ENCODE assay signal across 15 cellular contexts in the genomic region with DNA sequence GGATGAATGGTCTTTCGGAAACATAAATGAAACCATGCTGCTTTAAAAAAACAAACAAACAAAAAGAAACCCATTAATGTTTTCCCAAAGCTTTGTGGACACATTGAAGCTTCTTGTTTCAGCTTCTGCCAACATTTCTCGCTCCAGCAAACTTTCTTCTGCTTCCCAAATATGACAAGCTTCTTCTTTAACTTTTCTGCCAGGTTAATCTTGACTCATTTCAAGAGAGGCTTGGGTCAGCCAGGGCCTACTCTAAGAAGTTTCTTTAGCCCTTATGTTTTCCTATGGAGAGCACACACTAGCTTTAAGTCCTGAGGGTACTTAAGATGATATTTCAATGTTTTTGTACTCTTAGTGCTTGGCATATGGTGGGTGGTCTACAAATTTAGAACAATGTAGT. TPM values are rescaled to one million over a fixed set of nuclear protein-coding genes. Genes with fewer than 3 reads are reported as not detected.
DNase-seq lines count a peak whose midpoint lies in the region; ATAC-seq and TF ChIP-seq lines count a peak whose summit lies in the region.
"Had no signal": no experiment of that assay in that cellular context is flagged by ENCODE, and none has a peak within 500 bp of the region (broad histone marks: within the 10 kb centered on the region; RNA-seq: fewer than 3 reads in every experiment).

No MANE protein-coding gene starts in this region.

- H3K27me3 ChIP-seq in CD4-positive, alpha-beta memory T cell (ENCODE audit: insufficient read depth, low read length), result no peaks in the 10 kb centered on the region
- no peaks in the 10 kb centered on the region for H3K27me3 ChIP-seq in adipocyte (replicated peaks; ENCODE audit: control insufficient read depth, insufficient read depth, low read length)
- no peaks in the 10 kb centered on the region for H3K27me3 ChIP-seq in neuronal stem cell (ENCODE audit: control insufficient read depth in 3 of 3, insufficient read depth in 3 of 3, low read depth in 1 of 3, low read length in 3 of 3)
- H3K27me3 ChIP-seq in lower lobe of right lung (ENCODE audit: low read depth), result no peaks in the 10 kb centered on the region
- H3K27me3 ChIP-seq: adrenal gland, dorsolateral prefrontal cortex had no signal

- CTCF ChIA-PET in CD4-positive, alpha-beta memory T cell (lab: Charles Lee; ENCODE audit: partially characterized antibody), result interaction anchor here (0.7 to 3.6 kb wide), 8 partner anchors 9 to 75 kb away, joined by 3 to 26 read pairs (median 4); no protein-coding TSS in a partner anchor

- H3K27ac ChIP-seq in CD4-positive, alpha-beta memory T cell (ENCODE audit: low read depth, low read length), result peak overlapping the region; percentile 41
- H3K27ac ChIP-seq in neuronal stem cell (replicated peaks; ENCODE audit: low read length) (no peak overlapping the region), lower lobe of right lung (no peak overlapping the region)
- H3K27ac ChIP-seq: adrenal gland, dorsolateral prefrontal cortex had no signal

- no peaks in the 10 kb centered on the region for H3K9me3 ChIP-seq in CD4-positive, alpha-beta memory T cell (ENCODE audit: control insufficient read depth in 1 of 2, low read length in 2 of 2)
- no peaks in the 10 kb centered on the region for H3K9me3 ChIP-seq in adipocyte (ENCODE audit: control insufficient read depth, low read length)
- H3K9me3 ChIP-seq in neuronal stem cell (replicated peaks in 1 of 2; ENCODE audit: control insufficient read depth in 2 of 2, insufficient read depth in 1 of 2, low read depth in 1 of 2, low read length in 2 of 2), result no peaks in the 10 kb centered on the region
- no peaks in the 10 kb centered on the region for H3K9me3 ChIP-seq in lower lobe of right lung
- H3K9me3 ChIP-seq: adrenal gland had no signal

- H3K4me1 Mint-ChIP-seq in CD4-positive, alpha-beta memory T cell, result peaks cover 41 to 74% (median 56%) of the 10 kb centered on the region in 4 donors
- H3K4me1 Mint-ChIP-seq: activated B cell treated with CpG ODN at 0.5 μM for 24 hours had no signal

- peak overlapping the region; percentile 4 to 99 (median 76) for H3K27ac Mint-ChIP-seq in CD4-positive, alpha-beta memory T cell
- H3K27ac Mint-ChIP-seq: activated B cell treated with CpG ODN at 0.5 μM for 24 hours had no signal

- peaks cover 69% of the 10 kb centered on the region for H3K4me1 ChIP-seq in CD4-positive, alpha-beta memory T cell (ENCODE audit: insufficient read depth, low read length)
- H3K4me1 ChIP-seq in adipocyte (ENCODE audit: control insufficient read depth, insufficient read depth, low read length) (peaks cover 54% of the 10 kb centered on the region), neuronal stem cell (ENCODE audit: control insufficient read depth in 2 of 2, insufficient read depth in 1 of 2, low read depth in 1 of 2, low read length in 2 of 2) (peaks cover 0 to 2% of the 10 kb centered on the region in 2 donors), lower lobe of right lung (peaks cover 44% of the 10 kb centered on the region)

- H3K9ac ChIP-seq in adipocyte (ENCODE audit: low read length), result peak overlapping the region; percentile 60
- no peak overlapping the region for H3K9ac ChIP-seq in neuronal stem cell (ENCODE audit: low read depth, low read length, poor library complexity)

- WGBS in neuronal stem cell (ENCODE audit: extremely low coverage in 2 of 2, insufficient read length in 2 of 2, insufficient replicate concordance in 1 of 2), 2 donors, result no CpG with 5 or more reads among the region's 2 CpGs

- H3K23ac ChIP-seq in neuronal stem cell (ENCODE audit: low read depth, low read length, poor library complexity), result no peak overlapping the region

- no peak overlapping the region for H4K91ac ChIP-seq in neuronal stem cell (ENCODE audit: low read depth, low read length, poor library complexity)

- peaks cover 38% of the 10 kb centered on the region for H3K36me3 ChIP-seq in CD4-positive, alpha-beta memory T cell (ENCODE audit: insufficient read depth, low read length)
- peaks cover 82% of the 10 kb centered on the region for H3K36me3 ChIP-seq in adipocyte (ENCODE audit: control insufficient read depth, insufficient read depth, low read length, severe bottlenecking)
- H3K36me3 ChIP-seq in neuronal stem cell (replicated peaks in 1 of 2; ENCODE audit: control insufficient read depth in 2 of 2, insufficient read depth in 2 of 2, low read length in 2 of 2), result no peaks in the 10 kb centered on the region
- H3K36me3 ChIP-seq in lower lobe of right lung, result peaks cover 48% of the 10 kb centered on the region

- H3K14ac ChIP-seq in neuronal stem cell (ENCODE audit: low read length), result no peak overlapping the region

- H2BK15ac ChIP-seq in neuronal stem cell (ENCODE audit: low read length), result no peak overlapping the region

- H3K36me3 Mint-ChIP-seq in CD4-positive, alpha-beta memory T cell, result peaks cover 48 to 65% of the 10 kb centered on the region in 2 donors

- H4K8ac ChIP-seq in neuronal stem cell (ENCODE audit: low read depth, low read length), result no peak overlapping the region

- ATAC-seq in HG02759 (IDR thresholded peaks at IDR 0.05; ENCODE audit: unreplicated experiment) (peak; percentile 36), omental fat pad (ENCODE audit: low FRiP score) (no peak), GM19324 (IDR thresholded peaks at IDR 0.05; ENCODE audit: low FRiP score, unreplicated experiment) (no peak), lower lobe of right lung (no peak)
- ATAC-seq: left colon had no signal

- no peaks in the 10 kb centered on the region for H3K79me1 ChIP-seq in neuronal stem cell (ENCODE audit: low read depth, low read length)

- no peak overlapping the region for H2BK5ac ChIP-seq in neuronal stem cell (ENCODE audit: low read length)

- H3K4me2 ChIP-seq in neuronal stem cell (ENCODE audit: insufficient read depth, low read length, poor library complexity, severe bottlenecking), result no peak overlapping the region

- no peak overlapping the region for H2BK12ac ChIP-seq in neuronal stem cell (ENCODE audit: low read length)

- no peak overlapping the region for H2AK5ac ChIP-seq in neuronal stem cell (ENCODE audit: low read depth, low read length)

- TF ChIP-seq CTCF in omental fat pad (IDR thresholded peaks at IDR 0.05), result no peak
- no peak for TF ChIP-seq CTCF in lower lobe of right lung (IDR thresholded peaks at IDR 0.05)

- H3K18ac ChIP-seq in neuronal stem cell (ENCODE audit: low read length), result no peak overlapping the region

- intact Hi-C loops in CD4-positive, alpha-beta memory T cell (cut with micrococcal nuclease), result loop anchor here (5.0 to 10.0 kb wide), 2 partner anchors 1867 to 1929 kb away; a partner anchor contains a TSS
- intact Hi-C loops in lower lobe of right lung (cut with DNase I), result no loop called here

- no peak for DNase-seq in CD4-positive, alpha-beta memory T cell
- DNase-seq in adipocyte (ENCODE audit: low read depth) (no peak), neuronal stem cell (ENCODE audit: low spot score) (no peak), omental fat pad (ENCODE audit: low spot score) (no peak), lower lobe of right lung (no peak)
- DNase-seq: activated B cell treated with CpG ODN at 0.5 μM for 24 hours, adrenal gland, dorsolateral prefrontal cortex, glutamatergic neuron, left colon, NCI-H1105, NCI-H524 treated with DMSO at 0.1 percent for 48 hours, SHP77 treated with DMSO at 0.1 percent for 48 hours had no signal

- no peaks in the 10 kb centered on the region for H3K27me3 Mint-ChIP-seq in CD4-positive, alpha-beta memory T cell

- no peak overlapping the region for H3K4ac ChIP-seq in neuronal stem cell (ENCODE audit: low read length)

- H3K4me3 Mint-ChIP-seq in CD4-positive, alpha-beta memory T cell, result peak overlapping the region; percentile 36 to 79 (median 63)
- H3K4me3 Mint-ChIP-seq: activated B cell treated with CpG ODN at 0.5 μM for 24 hours had no signal

- POLR2A ChIA-PET in CD4-positive, alpha-beta memory T cell (lab: Charles Lee; ENCODE audit: partially characterized antibody), result interaction anchor here (0.7 to 1.5 kb wide), 9 partner anchors 9 to 50 kb away, joined by 3 to 6 read pairs (median 3); no protein-coding TSS in a partner anchor

- no peaks in the 10 kb centered on the region for H3K9me3 Mint-ChIP-seq in CD4-positive, alpha-beta memory T cell
- H3K9me3 Mint-ChIP-seq: activated B cell treated with CpG ODN at 0.5 μM for 24 hours had no signal

- peak overlapping the region; percentile 38 for H2AFZ ChIP-seq in neuronal stem cell (ENCODE audit: low read length)

- no peak overlapping the region for H2BK120ac ChIP-seq in neuronal stem cell (ENCODE audit: low read depth, low read length)

- no peak overlapping the region for H3K4me3 ChIP-seq in CD4-positive, alpha-beta memory T cell (ENCODE audit: low read length in 2 of 2)
- peak overlapping the region; percentile 69 for H3K4me3 ChIP-seq in adipocyte (ENCODE audit: low read length)
- no peak overlapping the region for H3K4me3 ChIP-seq in neuronal stem cell (ENCODE audit: low read length in 2 of 2)
- no peak overlapping the region for H3K4me3 ChIP-seq in lower lobe of right lung
- H3K4me3 ChIP-seq: adrenal gland, dorsolateral prefrontal cortex had no signal

RNA-seq across cellular contexts. Expression of a gene that starts 6.1 kb away (rescaled TPM):
- 100 to 1,000 TPM; 324 to 335 TPM for total RNA-seq in CD4-positive, alpha-beta memory T cell
- polyA plus RNA-seq in CD4-positive, alpha-beta memory T cell, result 1,000 to 10,000 TPM in 1 of 2 donors, 100 to 1,000 TPM in 1; 621 to 1,202 TPM
- 9.0 TPM for polyA plus RNA-seq in neuronal stem cell (2013, experiment 1 of 2)
- 9.4 TPM for polyA plus RNA-seq in neuronal stem cell (2013, experiment 2 of 2)
- total RNA-seq in omental fat pad (1,000 to 10,000 TPM in 3 of 4 donors, 100 to 1,000 TPM in 1; 513 to 2,547 (median 1,383) TPM), lower lobe of right lung (340 TPM)
